In genomic region chr9:112180387-112180881, GRCh38 we compare ENCODE assay signal across 10 cellular contexts. TPM values are rescaled to one million over a fixed set of nuclear protein-coding genes. Genes with fewer than 3 reads are reported as not detected.
DNase-seq lines count a peak whose midpoint lies in the region; ATAC-seq and TF ChIP-seq lines count a peak whose summit lies in the region.
"Had no signal": no experiment of that assay in that cellular context is flagged by ENCODE, and none has a peak within 500 bp of the region (broad histone marks: within the 10 kb centered on the region; RNA-seq: fewer than 3 reads in every experiment).

No MANE protein-coding gene starts in this region.

- intact Hi-C loops in body of pancreas (cut with DNase I): no loop called here

- H3K4me1 ChIP-seq in body of pancreas: peaks cover 4% of the 10 kb centered on the region

- 10 to 16% methylated on average over 3 of the region's 3 CpGs for WGBS in body of pancreas, 2 donors

- peak overlapping the region; percentile 51 for H3K4me3 Mint-ChIP-seq in activated T-helper 17 cell treated with anti-CD3 and anti-CD28 coated beads, Interleukin-2, amount 50 U/mL, for 72 hours

- no peaks in the 10 kb centered on the region for H3K9me3 ChIP-seq in body of pancreas

- peaks cover 23% of the 10 kb centered on the region for H3K4me1 Mint-ChIP-seq in activated T-helper 17 cell treated with anti-CD3 and anti-CD28 coated beads, Interleukin-2, amount 50 U/mL, for 72 hours

- no peak for TF ChIP-seq CTCF in body of pancreas (IDR thresholded peaks at IDR 0.05)

- peak; percentile 95 for ATAC-seq in activated T-helper 17 cell treated with anti-CD3 and anti-CD28 coated beads, Interleukin-2, amount 50 U/mL, for 72 hours (replicated peaks)
- ATAC-seq in body of pancreas (no peak), GM18498 (IDR thresholded peaks at IDR 0.05; ENCODE audit: unreplicated experiment) (no peak), GM19467 (IDR thresholded peaks at IDR 0.05; ENCODE audit: unreplicated experiment) (no peak)

- H3K27me3 Mint-ChIP-seq in activated T-helper 17 cell treated with anti-CD3 and anti-CD28 coated beads, Interleukin-2, amount 50 U/mL, for 72 hours: no peaks in the 10 kb centered on the region

- H3K27ac ChIP-seq in body of pancreas: no peak overlapping the region
- H3K27ac ChIP-seq: coronary artery had no signal

- H3K9me3 Mint-ChIP-seq in activated T-helper 17 cell treated with anti-CD3 and anti-CD28 coated beads, Interleukin-2, amount 50 U/mL, for 72 hours: peaks cover 7% of the 10 kb centered on the region

- TF ChIP-seq POLR2A in body of pancreas (IDR thresholded peaks at IDR 0.05): no peak

- no peak overlapping the region for H3K4me3 ChIP-seq in body of pancreas
- H3K4me3 ChIP-seq: coronary artery had no signal

- H3K36me3 ChIP-seq in body of pancreas (replicated peaks in 1 of 2; ENCODE audit: insufficient read depth in 1 of 2, low read depth in 2 of 2): no peaks in the 10 kb centered on the region

- peak overlapping the region; percentile 76 for H3K27ac Mint-ChIP-seq in activated T-helper 17 cell treated with anti-CD3 and anti-CD28 coated beads, Interleukin-2, amount 50 U/mL, for 72 hours

- no peaks in the 10 kb centered on the region for H3K27me3 ChIP-seq in body of pancreas

- no peaks in the 10 kb centered on the region for H3K36me3 Mint-ChIP-seq in activated T-helper 17 cell treated with anti-CD3 and anti-CD28 coated beads, Interleukin-2, amount 50 U/mL, for 72 hours (ENCODE audit: low read depth)

- DNase-seq in GDM1 (lab: John Stamatoyannopoulos, UW): peak; percentile 58
- peak; percentile 39 to 41 for DNase-seq in Kasumi-1 (lab: John Stamatoyannopoulos, UW)
- DNase-seq in renal cortical epithelial cell (ENCODE audit: low read depth): peak; percentile 36
- DNase-seq in body of pancreas: no peak
- DNase-seq in 8988T: no peak
- DNase-seq: NCI-H226 had no signal

RNA-seq across cellular contexts. Expression of gene SUSD1, which starts 5.3 kb away (rescaled TPM):
- 1 to 10 TPM; 1.8 to 6.3 TPM for total RNA-seq in activated T-helper 17 cell treated with anti-CD3 and anti-CD28 coated beads, Interleukin-2, amount 50 U/mL, for 72 hours
- total RNA-seq in renal cortical epithelial cell: 51.1 and 81.3 TPM in 2 replicates
- total RNA-seq in body of pancreas: 1 to 10 TPM; 7.8 to 7.9 TPM

Comparison
In these comparisons a context has a peak if more than half of its experiments do, and no peak if none do; other contexts are left out.
1. DNase-seq: peak in GDM1 (single experiment), Kasumi-1 (2 of 2) and renal cortical epithelial cell (single experiment); none in body of pancreas (0 of 4) and 8988T (single experiment).